9 cellular contexts compared by ENCODE assay signal in the genomic region with DNA sequence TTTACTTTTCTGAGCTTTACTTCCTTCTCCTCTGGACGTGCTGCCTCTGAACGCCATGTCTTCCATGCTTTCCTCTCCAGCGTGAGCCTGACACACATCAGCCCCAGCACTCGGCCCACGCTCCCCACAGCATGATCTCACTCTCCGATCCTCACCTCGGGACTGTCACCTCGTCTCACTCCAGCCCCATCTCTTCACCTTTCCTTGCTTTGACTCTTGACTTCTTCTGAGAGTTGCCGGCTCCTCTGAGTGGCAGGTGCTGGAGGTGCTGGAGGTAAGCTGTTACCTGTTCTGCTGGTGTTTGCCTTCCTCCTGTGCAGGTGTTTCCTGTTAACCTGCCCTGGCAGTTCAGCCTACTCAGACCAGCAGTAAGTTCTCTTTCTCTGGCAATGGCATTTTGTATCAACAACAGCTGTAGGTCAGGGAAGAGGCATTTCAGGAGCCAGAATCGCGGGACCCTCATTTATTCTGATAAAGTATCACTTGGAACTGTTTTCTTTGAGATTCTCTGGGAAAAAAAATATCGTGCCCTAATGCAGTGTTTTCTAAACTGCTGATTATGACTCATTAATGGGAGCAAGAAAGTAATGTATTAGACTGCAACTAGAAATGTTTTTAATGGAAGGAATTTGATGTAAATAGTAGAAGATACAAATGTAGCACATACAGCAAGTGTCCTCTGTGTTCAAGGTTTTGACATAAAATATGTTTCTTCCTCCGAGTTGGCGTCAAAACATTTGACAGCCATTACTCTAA.
A peak's percentile ranks its signal among the peaks of the same experiment; 100 is the strongest.
DNase-seq lines count a peak whose midpoint lies in the region; ATAC-seq lines count a peak whose summit lies in the region.
"Had no signal": no experiment of that assay in that cellular context is flagged by ENCODE, and none has a peak within 500 bp of the region (broad histone marks: within the 10 kb centered on the region; RNA-seq: fewer than 3 reads in every experiment).

No MANE protein-coding gene starts in this region.

- ATAC-seq in CD4-positive, CD25-positive, alpha-beta regulatory T cell (ENCODE audit: low read depth in 2 of 2) = peak; percentile 57 to 62
- peak; percentile 53 for ATAC-seq in HG02884 (IDR thresholded peaks at IDR 0.05; ENCODE audit: unreplicated experiment)
- ATAC-seq in HG03097 (IDR thresholded peaks at IDR 0.05; ENCODE audit: low FRiP score, unreplicated experiment) = no peak

- no peaks in the 10 kb centered on the region for H3K27me3 Mint-ChIP-seq in CD4-positive, CD25-positive, alpha-beta regulatory T cell

- peak overlapping the region; percentile 64 to 89 (median 65) for H3K27ac Mint-ChIP-seq in CD4-positive, CD25-positive, alpha-beta regulatory T cell
- H3K27ac Mint-ChIP-seq: T-helper 1 cell treated with Interleukin-12 subunit alpha and Interleukin-12 subunit beta and Interleukin-4 antibody, amounts not matched to agents 30 μg/mL and 1 μg/mL, for 36 hours had no signal

- H3K27ac ChIP-seq in CD4-positive, CD25-positive, alpha-beta regulatory T cell (ENCODE audit: insufficient read depth, low read length, poor library complexity, severe bottlenecking) = no peak overlapping the region

- H3K27me3 ChIP-seq in CD4-positive, CD25-positive, alpha-beta regulatory T cell (ENCODE audit: control insufficient read depth, insufficient read depth, low read length) = no peaks in the 10 kb centered on the region

- H3K4me1 Mint-ChIP-seq in CD4-positive, CD25-positive, alpha-beta regulatory T cell = peaks cover 47 to 91% (median 80%) of the 10 kb centered on the region in 4 donors

- no peaks in the 10 kb centered on the region for H3K9me3 Mint-ChIP-seq in CD4-positive, CD25-positive, alpha-beta regulatory T cell
- H3K9me3 Mint-ChIP-seq: T-helper 1 cell treated with Interleukin-12 subunit alpha and Interleukin-12 subunit beta and Interleukin-4 antibody, amounts not matched to agents 30 μg/mL and 1 μg/mL, for 36 hours had no signal

- no peaks in the 10 kb centered on the region for H3K36me3 ChIP-seq in CD4-positive, CD25-positive, alpha-beta regulatory T cell (ENCODE audit: control insufficient read depth, insufficient read depth, low read length)

- H3K9me3 ChIP-seq in CD4-positive, CD25-positive, alpha-beta regulatory T cell (ENCODE audit: control insufficient read depth in 2 of 2, low read length in 2 of 2) = no peaks in the 10 kb centered on the region

- peaks cover 36% of the 10 kb centered on the region for H3K4me1 ChIP-seq in CD4-positive, CD25-positive, alpha-beta regulatory T cell (ENCODE audit: control insufficient read depth, insufficient read depth, low read length, poor library complexity, severe bottlenecking)

- DNase-seq in CD4-positive, CD25-positive, alpha-beta regulatory T cell = peak in 2 of 3 donors; percentile 7 to 20
- DNase-seq in activated CD4-positive, alpha-beta T cell treated with anti-CD3 and anti-CD28 coated beads, Interleukin-2, amount 50 U/mL, for 48 hours = peak; percentile 19 to 24
- peak; percentile 29 for DNase-seq in mucosa of gallbladder (ENCODE audit: low spot score)
- DNase-seq in GOT3 (lab: John Stamatoyannopoulos, UW) = no peak
- no peak for DNase-seq in C1 segment of cervical spinal cord (lab: John Stamatoyannopoulos, UW)
- no peak for DNase-seq in LoVo (ENCODE audit: low spot score)

- H3K4me3 Mint-ChIP-seq in CD4-positive, CD25-positive, alpha-beta regulatory T cell = peak overlapping the region; percentile 12 to 66 (median 25)
- H3K4me3 Mint-ChIP-seq: T-helper 1 cell treated with Interleukin-12 subunit alpha and Interleukin-12 subunit beta and Interleukin-4 antibody, amounts not matched to agents 30 μg/mL and 1 μg/mL, for 36 hours had no signal

- H3K36me3 Mint-ChIP-seq in CD4-positive, CD25-positive, alpha-beta regulatory T cell = peaks cover 8% of the 10 kb centered on the region

- peak overlapping the region; percentile 7 for H3K4me3 ChIP-seq in CD4-positive, CD25-positive, alpha-beta regulatory T cell (ENCODE audit: low read depth, low read length)

Comparison
In these comparisons a context has a peak if more than half of its experiments do, and no peak if none do; other contexts are left out.
1. DNase-seq: peak in CD4-positive, CD25-positive, alpha-beta regulatory T cell (2 of 3), activated CD4-positive, alpha-beta T cell treated with anti-CD3 and anti-CD28 coated beads, Interleukin-2, amount 50 U/mL, for 48 hours (2 of 2) and mucosa of gallbladder (single experiment); none in GOT3 (single experiment), C1 segment of cervical spinal cord (0 of 14) and LoVo (single experiment).